Comparison of ENCODE assay signal across 19 cellular contexts in the genomic region with DNA sequence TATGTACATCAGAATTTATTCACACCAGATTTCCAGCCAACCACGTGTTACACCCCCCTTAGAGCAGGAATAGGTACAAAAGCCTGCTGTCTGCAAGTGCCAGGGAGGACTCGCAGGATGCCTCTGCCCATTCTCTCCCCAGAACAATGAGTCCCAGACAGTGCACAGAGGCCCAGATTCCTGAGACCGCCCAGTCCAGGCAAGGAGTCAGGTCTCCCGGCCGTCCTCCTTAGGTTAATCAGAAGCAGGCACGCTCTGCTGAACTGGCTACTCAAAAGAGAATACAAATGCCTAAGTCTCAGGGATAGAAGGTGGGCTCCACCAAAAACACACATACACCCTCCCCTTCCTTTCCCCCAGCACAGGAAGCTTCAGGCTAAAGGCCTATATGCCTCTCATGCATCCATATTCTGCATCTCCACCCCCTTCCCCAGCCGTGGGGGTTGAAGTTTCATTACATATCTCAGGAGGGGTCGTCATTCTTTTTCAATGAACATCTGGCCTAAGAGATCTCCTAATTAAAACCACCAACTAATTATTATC.
"Had no signal": no experiment of that assay in that cellular context is flagged by ENCODE, and none has a peak within 500 bp of the region (broad histone marks: within the 10 kb centered on the region; RNA-seq: fewer than 3 reads in every experiment).

No MANE protein-coding gene starts in this region.

- ATAC-seq: naive thymus-derived CD4-positive, alpha-beta T cell; stimulated activated naive CD8-positive, alpha-beta T cell treated with anti-CD3 and anti-CD28 coated beads, Interleukin-15, Interleukin-2, amounts not matched to agents 100 U/mL and 50 U/mL, for 24 hours had no signal

- H3K9me3 ChIP-seq: left ventricle myocardium inferior, testis, transverse colon, uterus had no signal

- H3K27ac Mint-ChIP-seq: naive thymus-derived CD4-positive, alpha-beta T cell had no signal

- H3K4me1 Mint-ChIP-seq: naive thymus-derived CD4-positive, alpha-beta T cell had no signal

- H3K27me3 ChIP-seq: testis, transverse colon, uterus had no signal

- H3K4me1 ChIP-seq: testis, transverse colon, uterus had no signal

- H3K4me3 ChIP-seq: left ventricle myocardium inferior, testis, transverse colon, uterus had no signal

- H3K27ac ChIP-seq: left ventricle myocardium inferior, testis, transverse colon, uterus had no signal

- H3K36me3 Mint-ChIP-seq: naive thymus-derived CD4-positive, alpha-beta T cell had no signal

- H3K4me3 Mint-ChIP-seq: naive thymus-derived CD4-positive, alpha-beta T cell had no signal

- H3K36me3 ChIP-seq: left ventricle myocardium inferior, transverse colon, uterus had no signal

- DNase-seq: activated CD4-positive, alpha-beta T cell treated with anti-CD3 and anti-CD28 coated beads for 4 hours; activated CD4-positive, alpha-beta T cell treated with anti-CD3 and anti-CD28 coated beads, Interleukin-2, amount 50 U/mL, for 48 hours; activated CD8-positive, alpha-beta memory T cell treated with anti-CD3 and anti-CD28 coated beads for 24 hours; activated gamma-delta T cell; activated naive CD4-positive, alpha-beta T cell treated with anti-CD3 and anti-CD28 coated beads, Interleukin-2, amount 50 U/mL, for 16 hours; activated T-cell treated with anti-CD3 and anti-CD28 coated beads, Interleukin-2, amount 50 U/mL, for 1 hour; amniotic stem cell; caudate nucleus; effector CD4-positive, alpha-beta T cell; left ventricle myocardium inferior; midbrain; naive thymus-derived CD4-positive, alpha-beta T cell; posterior cingulate gyrus; stimulated activated CD4-positive, alpha-beta T cell treated with anti-CD3 and anti-CD28 coated beads, Interleukin-12 subunit alpha, Interleukin-12 subunit beta, amount 100 ng/mL, for 4 hours; stimulated activated CD4-positive, alpha-beta T cell treated with anti-CD3 and anti-CD28 coated beads, Interleukin-4, amount 100 ng/mL, for 1 hour; stimulated activated naive CD8-positive, alpha-beta T cell treated with anti-CD3 and anti-CD28 coated beads, Interleukin-15, Interleukin-2, amounts not matched to agents 100 U/mL and 50 U/mL, for 24 hours; testis; transverse colon; uterus had no signal
